ENCODE assay signal across 11 cellular contexts in genomic region chr15:90860942-90861675, GRCh38. TPM values are rescaled to one million over a fixed set of nuclear protein-coding genes. Genes with fewer than 3 reads are reported as not detected.
DNase-seq lines count a peak whose midpoint lies in the region; ATAC-seq and TF ChIP-seq lines count a peak whose summit lies in the region.
"Had no signal": no experiment of that assay in that cellular context is flagged by ENCODE, and none has a peak within 500 bp of the region (broad histone marks: within the 10 kb centered on the region; RNA-seq: fewer than 3 reads in every experiment).

No MANE protein-coding gene starts in this region.

- no peaks in the 10 kb centered on the region for H3K9me3 Mint-ChIP-seq in activated naive CD4-positive, alpha-beta T cell treated with anti-CD3 and anti-CD28 coated beads for 36 hours
- H3K9me3 Mint-ChIP-seq in activated naive CD4-positive, alpha-beta T cell treated with anti-CD3 and anti-CD28 coated beads, Interleukin-2, amount 10 ng/mL, durations not matched to agents 7 days and 5 days, result no peaks in the 10 kb centered on the region
- H3K9me3 Mint-ChIP-seq in stimulated activated effector memory CD8-positive, alpha-beta T cell treated with anti-CD3 and anti-CD28 coated beads, Interleukin-12 subunit alpha, Interleukin-12 subunit beta, amount 100 ng/mL, for 72 hours, result no peaks in the 10 kb centered on the region
- H3K9me3 Mint-ChIP-seq in mesothelial cell of epicardium, result no peaks in the 10 kb centered on the region

- no peak overlapping the region for H3K4me3 ChIP-seq in astrocyte of the spinal cord (ENCODE audit: low read depth, low read length)

- intact Hi-C loops in activated naive CD4-positive, alpha-beta T cell treated with anti-CD3 and anti-CD28 coated beads for 36 hours (cut with micrococcal nuclease), result no loop called here

- TF ChIP-seq CTCF in astrocyte of the spinal cord (IDR thresholded peaks at IDR 0.05; ENCODE audit: low read depth, low read length), result no peak
- no peak for TF ChIP-seq CTCF in mesothelial cell of epicardium (IDR thresholded peaks at IDR 0.05; ENCODE audit: unreplicated experiment)

- CTCF ChIA-PET in activated naive CD4-positive, alpha-beta T cell treated with anti-CD3 and anti-CD28 coated beads for 36 hours (lab: Charles Lee), result interaction anchor here (0.6 kb wide), 1 partner anchor 34 kb away, joined by 6 read pairs; no protein-coding TSS in a partner anchor
- CTCF ChIA-PET in activated naive CD4-positive, alpha-beta T cell treated with anti-CD3 and anti-CD28 coated beads, Interleukin-2, amount 10 ng/mL, durations not matched to agents 7 days and 5 days (lab: Charles Lee), result interaction anchor here (1.3 kb wide), 1 partner anchor 53 kb away, joined by 3 read pairs; no protein-coding TSS in a partner anchor

- peak; percentile 35 for DNase-seq in activated naive CD4-positive, alpha-beta T cell treated with anti-CD3 and anti-CD28 coated beads for 36 hours
- DNase-seq in activated naive CD4-positive, alpha-beta T cell treated with anti-CD3 and anti-CD28 coated beads, Interleukin-2, amount 10 ng/mL, durations not matched to agents 7 days and 5 days, result no peak
- DNase-seq in NCI-H446 treated with DMSO at 0.1 percent for 48 hours (lab: John Stamatoyannopoulos, UW) (peak; percentile 62), astrocyte of the spinal cord (ENCODE audit: low read depth, low spot score) (peak; percentile 85), mesothelial cell of epicardium (ENCODE audit: low spot score in 2 of 2, unreplicated experiment in 2 of 2) (no peak), activated gamma-delta T cell treated with Interleukin-2 at 50 U/mL for 16 hours (no peak)
- DNase-seq in stimulated activated effector memory CD8-positive, alpha-beta T cell treated with anti-CD3 and anti-CD28 coated beads, Interleukin-12 subunit alpha, Interleukin-12 subunit beta, amount 100 ng/mL, for 72 hours (ENCODE audit: low spot score in 2 of 2), result no peak
- DNase-seq: aorta, substantia nigra, T-helper 9 cell had no signal

- no peak overlapping the region for H3K4me3 Mint-ChIP-seq in activated naive CD4-positive, alpha-beta T cell treated with anti-CD3 and anti-CD28 coated beads for 36 hours
- no peak overlapping the region for H3K4me3 Mint-ChIP-seq in activated naive CD4-positive, alpha-beta T cell treated with anti-CD3 and anti-CD28 coated beads, Interleukin-2, amount 10 ng/mL, durations not matched to agents 7 days and 5 days
- H3K4me3 Mint-ChIP-seq in stimulated activated effector memory CD8-positive, alpha-beta T cell treated with anti-CD3 and anti-CD28 coated beads, Interleukin-12 subunit alpha, Interleukin-12 subunit beta, amount 100 ng/mL, for 72 hours, result no peak overlapping the region
- H3K4me3 Mint-ChIP-seq in mesothelial cell of epicardium, result no peak overlapping the region

- H3K36me3 Mint-ChIP-seq in activated naive CD4-positive, alpha-beta T cell treated with anti-CD3 and anti-CD28 coated beads for 36 hours (ENCODE audit: low read depth), result no peaks in the 10 kb centered on the region
- H3K36me3 Mint-ChIP-seq in activated naive CD4-positive, alpha-beta T cell treated with anti-CD3 and anti-CD28 coated beads, Interleukin-2, amount 10 ng/mL, durations not matched to agents 7 days and 5 days, result no peaks in the 10 kb centered on the region
- H3K36me3 Mint-ChIP-seq in stimulated activated effector memory CD8-positive, alpha-beta T cell treated with anti-CD3 and anti-CD28 coated beads, Interleukin-12 subunit alpha, Interleukin-12 subunit beta, amount 100 ng/mL, for 72 hours, result no peaks in the 10 kb centered on the region
- H3K36me3 Mint-ChIP-seq in mesothelial cell of epicardium, result no peaks in the 10 kb centered on the region

- peak overlapping the region; percentile 44 for H3K27ac Mint-ChIP-seq in activated naive CD4-positive, alpha-beta T cell treated with anti-CD3 and anti-CD28 coated beads for 36 hours
- no peak overlapping the region for H3K27ac Mint-ChIP-seq in activated naive CD4-positive, alpha-beta T cell treated with anti-CD3 and anti-CD28 coated beads, Interleukin-2, amount 10 ng/mL, durations not matched to agents 7 days and 5 days
- H3K27ac Mint-ChIP-seq in stimulated activated effector memory CD8-positive, alpha-beta T cell treated with anti-CD3 and anti-CD28 coated beads, Interleukin-12 subunit alpha, Interleukin-12 subunit beta, amount 100 ng/mL, for 72 hours, result no peak overlapping the region
- no peak overlapping the region for H3K27ac Mint-ChIP-seq in mesothelial cell of epicardium

- H3K4me1 Mint-ChIP-seq in activated naive CD4-positive, alpha-beta T cell treated with anti-CD3 and anti-CD28 coated beads for 36 hours (ENCODE audit: low read depth), result peaks cover 50% of the 10 kb centered on the region
- peaks cover 49% of the 10 kb centered on the region for H3K4me1 Mint-ChIP-seq in activated naive CD4-positive, alpha-beta T cell treated with anti-CD3 and anti-CD28 coated beads, Interleukin-2, amount 10 ng/mL, durations not matched to agents 7 days and 5 days
- H3K4me1 Mint-ChIP-seq in stimulated activated effector memory CD8-positive, alpha-beta T cell treated with anti-CD3 and anti-CD28 coated beads, Interleukin-12 subunit alpha, Interleukin-12 subunit beta, amount 100 ng/mL, for 72 hours, result peaks cover 53% of the 10 kb centered on the region
- peaks cover 10% of the 10 kb centered on the region for H3K4me1 Mint-ChIP-seq in mesothelial cell of epicardium

- peak; percentile 50 for ATAC-seq in stimulated activated effector memory CD8-positive, alpha-beta T cell treated with anti-CD3 and anti-CD28 coated beads, Interleukin-12 subunit alpha, Interleukin-12 subunit beta, amount 100 ng/mL, for 72 hours
- no peak for ATAC-seq in GM21360 (IDR thresholded peaks at IDR 0.05; ENCODE audit: unreplicated experiment)

- in situ Hi-C loops in astrocyte of the spinal cord (cut with HindIII; ENCODE audit: low sequenced_read_pairs), result no loop called here

- H3K27me3 Mint-ChIP-seq in activated naive CD4-positive, alpha-beta T cell treated with anti-CD3 and anti-CD28 coated beads for 36 hours (ENCODE audit: low read depth), result no peaks in the 10 kb centered on the region
- no peaks in the 10 kb centered on the region for H3K27me3 Mint-ChIP-seq in activated naive CD4-positive, alpha-beta T cell treated with anti-CD3 and anti-CD28 coated beads, Interleukin-2, amount 10 ng/mL, durations not matched to agents 7 days and 5 days
- H3K27me3 Mint-ChIP-seq in mesothelial cell of epicardium (ENCODE audit: low read depth), result no peaks in the 10 kb centered on the region

RNA-seq across cellular contexts. Expression of gene FURIN, which starts 7.3 kb away (rescaled TPM):
- total RNA-seq in activated naive CD4-positive, alpha-beta T cell treated with anti-CD3 and anti-CD28 coated beads for 36 hours, result 100 to 1,000 TPM; 443 to 448 TPM
- 97.7 to 98.8 TPM (median 98.8 TPM) in 3 replicates for total RNA-seq in mesothelial cell of epicardium

RNA-seq across cellular contexts. Expression of gene FES, which starts 23.2 kb away (rescaled TPM):
- 10 to 100 TPM; 22.6 to 24.2 TPM for total RNA-seq in activated naive CD4-positive, alpha-beta T cell treated with anti-CD3 and anti-CD28 coated beads for 36 hours
- total RNA-seq in mesothelial cell of epicardium, result 26.5 to 32.6 TPM (median 29.4 TPM) in 3 replicates

RNA-seq across cellular contexts. Expression of gene MAN2A2, which starts 42.0 kb away (rescaled TPM):
- 100 to 1,000 TPM; 139 to 141 TPM for total RNA-seq in activated naive CD4-positive, alpha-beta T cell treated with anti-CD3 and anti-CD28 coated beads for 36 hours
- 89.0 to 104 TPM (median 101 TPM) in 3 replicates for total RNA-seq in mesothelial cell of epicardium

Comparison
In these comparisons a context has a peak if more than half of its experiments do, and no peak if none do; other contexts are left out.
1. DNase-seq: peak in activated naive CD4-positive, alpha-beta T cell treated with anti-CD3 and anti-CD28 coated beads for 36 hours (single experiment), NCI-H446 treated with DMSO at 0.1 percent for 48 hours (single experiment) and astrocyte of the spinal cord (single experiment); none in activated naive CD4-positive, alpha-beta T cell treated with anti-CD3 and anti-CD28 coated beads, Interleukin-2, amount 10 ng/mL, durations not matched to agents 7 days and 5 days (single experiment), stimulated activated effector memory CD8-positive, alpha-beta T cell treated with anti-CD3 and anti-CD28 coated beads, Interleukin-12 subunit alpha, Interleukin-12 subunit beta, amount 100 ng/mL, for 72 hours (0 of 2), mesothelial cell of epicardium (0 of 2) and activated gamma-delta T cell treated with Interleukin-2 at 50 U/mL for 16 hours (single experiment).